ENCODE assay signal across 11 cellular contexts in the genomic region with DNA sequence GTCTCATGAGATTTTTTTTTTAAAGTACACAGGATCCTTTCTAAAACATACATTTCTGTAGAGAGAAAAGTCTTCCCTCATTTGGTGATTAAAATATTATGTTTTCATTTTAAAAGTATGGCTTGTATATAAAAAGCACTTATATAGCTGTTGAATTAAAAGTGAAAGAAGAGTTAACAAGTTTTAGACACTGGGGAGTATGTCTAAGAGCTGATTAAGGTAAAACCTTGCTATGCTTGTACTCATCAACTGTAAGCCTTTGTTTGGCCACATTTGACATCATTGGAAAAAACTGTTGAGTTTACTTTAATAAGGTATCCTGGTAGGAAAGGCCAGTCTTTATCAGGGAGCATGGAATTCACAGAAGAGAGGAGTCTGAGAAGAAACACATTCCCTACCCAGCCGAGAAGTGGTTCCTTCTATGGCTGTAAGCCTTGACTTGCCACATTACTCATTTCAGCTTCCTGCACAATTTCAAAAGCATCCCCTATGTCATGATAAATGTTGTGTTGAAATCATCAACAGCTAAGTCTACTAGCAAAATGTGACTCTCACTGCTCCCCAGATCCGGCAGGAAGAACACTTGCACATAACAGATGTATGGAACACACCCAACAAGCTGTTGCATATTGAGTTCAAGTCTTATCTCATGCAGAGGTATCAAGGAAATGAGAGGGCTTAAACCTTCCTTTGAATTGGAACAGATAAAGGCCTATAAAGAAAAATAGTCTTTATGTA.
DNase-seq lines count a peak whose midpoint lies in the region; ATAC-seq and TF ChIP-seq lines count a peak whose summit lies in the region.
"Had no signal": no experiment of that assay in that cellular context is flagged by ENCODE, and none has a peak within 500 bp of the region (broad histone marks: within the 10 kb centered on the region; RNA-seq: fewer than 3 reads in every experiment).

No MANE protein-coding gene starts in this region.

- H3K27me3 Mint-ChIP-seq in activated CD8-positive, alpha-beta T cell treated with anti-CD3 and anti-CD28 coated beads for 36 hours = no peaks in the 10 kb centered on the region
- H3K27me3 Mint-ChIP-seq: activated B cell treated with CpG ODN at 0.5 μM for 24 hours; central memory CD8-positive, alpha-beta T cell had no signal

- POLR2A ChIA-PET in activated CD8-positive, alpha-beta T cell treated with anti-CD3 and anti-CD28 coated beads for 36 hours (lab: Charles Lee) = no interaction called here

- H3K36me3 Mint-ChIP-seq in activated CD8-positive, alpha-beta T cell treated with anti-CD3 and anti-CD28 coated beads for 36 hours (ENCODE audit: low read depth) = no peaks in the 10 kb centered on the region

- CTCF ChIA-PET in activated CD8-positive, alpha-beta T cell treated with anti-CD3 and anti-CD28 coated beads for 36 hours (lab: Charles Lee) = interaction anchor here (0.7 to 2.0 kb wide), 2 partner anchors 9 to 40 kb away, joined by 3 to 6 read pairs; no protein-coding TSS in a partner anchor

- peak overlapping the region; percentile 83 for H3K27ac ChIP-seq in epithelial cell of prostate

- H3K9me3 Mint-ChIP-seq in activated CD8-positive, alpha-beta T cell treated with anti-CD3 and anti-CD28 coated beads for 36 hours = no peaks in the 10 kb centered on the region
- H3K9me3 Mint-ChIP-seq: activated B cell treated with CpG ODN at 0.5 μM for 24 hours; central memory CD8-positive, alpha-beta T cell had no signal

- H3K4me3 Mint-ChIP-seq in activated CD8-positive, alpha-beta T cell treated with anti-CD3 and anti-CD28 coated beads for 36 hours = no peak overlapping the region
- H3K4me3 Mint-ChIP-seq: activated B cell treated with CpG ODN at 0.5 μM for 24 hours; central memory CD8-positive, alpha-beta T cell had no signal

- TF ChIP-seq CTCF in activated CD8-positive, alpha-beta T cell treated with anti-CD3 and anti-CD28 coated beads for 36 hours (IDR thresholded peaks at IDR 0.05) = no peak

- intact Hi-C loops in left ventricle myocardium superior (cut with micrococcal nuclease) = no loop called here
- intact Hi-C loops in activated CD8-positive, alpha-beta T cell treated with anti-CD3 and anti-CD28 coated beads for 36 hours (cut with micrococcal nuclease) = no loop called here

- ATAC-seq in HG03439 (IDR thresholded peaks at IDR 0.05; ENCODE audit: unreplicated experiment) (no peak), left ventricle myocardium superior (no peak)
- ATAC-seq in activated CD8-positive, alpha-beta T cell treated with anti-CD3 and anti-CD28 coated beads for 36 hours = no peak

- no peak overlapping the region for H3K27ac Mint-ChIP-seq in activated CD8-positive, alpha-beta T cell treated with anti-CD3 and anti-CD28 coated beads for 36 hours
- H3K27ac Mint-ChIP-seq: activated B cell treated with CpG ODN at 0.5 μM for 24 hours had no signal

- peaks cover 12% of the 10 kb centered on the region for H3K4me1 Mint-ChIP-seq in activated CD8-positive, alpha-beta T cell treated with anti-CD3 and anti-CD28 coated beads for 36 hours (ENCODE audit: low read depth)
- H3K4me1 Mint-ChIP-seq: activated B cell treated with CpG ODN at 0.5 μM for 24 hours had no signal

- DNase-seq in ELR (ENCODE audit: low read depth) (peak; percentile 30), NCI-H226 (peak; percentile 96), epithelial cell of prostate (ENCODE audit: low read depth, low spot score) (peak; percentile 53), occipital lobe (lab: John Stamatoyannopoulos, UW) (peak; percentile 4), HK-2 (ENCODE audit: unreplicated experiment) (no peak), left ventricle myocardium superior (no peak)
- DNase-seq in activated CD8-positive, alpha-beta T cell treated with anti-CD3 and anti-CD28 coated beads for 36 hours = no peak
- DNase-seq: activated B cell treated with CpG ODN at 0.5 μM for 24 hours, NCI-H187 treated with DMSO at 0.1 percent for 48 hours had no signal

Comparison
In these comparisons a context has a peak if more than half of its experiments do, and no peak if none do; other contexts are left out.
1. DNase-seq: peak in ELR (single experiment), NCI-H226 (single experiment), epithelial cell of prostate (single experiment) and occipital lobe (single experiment); none in HK-2 (single experiment), left ventricle myocardium superior (single experiment) and activated CD8-positive, alpha-beta T cell treated with anti-CD3 and anti-CD28 coated beads for 36 hours (single experiment).